ENCODE assay signal across 26 cellular contexts in genomic region chr15:58538901-58539300, GRCh38.
"Had no signal": no experiment of that assay in that cellular context is flagged by ENCODE, and none has a peak within 500 bp of the region (broad histone marks: within the 10 kb centered on the region; RNA-seq: fewer than 3 reads in every experiment).

No MANE protein-coding gene starts in this region.

- H3K4me2 ChIP-seq: neural progenitor cell had no signal

- DNase-seq: natural killer cell; occipital lobe; ovary; posterior cingulate gyrus; psoas muscle; right cardiac atrium; right lobe of liver; sigmoid colon; stimulated activated CD4-positive, alpha-beta T cell treated with anti-CD3 and anti-CD28 coated beads, Interleukin-15, amount 100 ng/mL, for 24 hours; stimulated activated CD4-positive, alpha-beta T cell treated with anti-CD3 and anti-CD28 coated beads, Interleukin-2, amount 100 ng/mL, for 24 hours; stimulated activated CD4-positive, alpha-beta T cell treated with anti-CD3 and anti-CD28 coated beads, Interleukin-2, amount 100 ng/mL, for 48 hours; stimulated activated CD4-positive, alpha-beta T cell treated with anti-CD3 and anti-CD28 coated beads, Interleukin-4, amount 100 ng/mL, for 24 hours; stimulated activated naive CD4-positive, alpha-beta T cell; stimulated activated naive CD8-positive, alpha-beta T cell treated with anti-CD3 and anti-CD28 coated beads, Interleukin-15, amount 100 ng/mL, for 72 hours; stimulated activated naive CD8-positive, alpha-beta T cell treated with anti-CD3 and anti-CD28 coated beads, Interleukin-15, Interleukin-2, amounts not matched to agents 100 U/mL and 50 U/mL, for 24 hours; substantia nigra; testis; tibial artery; transverse colon; upper lobe of right lung; uterus had no signal

- FAIRE-seq: small intestine had no signal

- H3K4me3 ChIP-seq: neural progenitor cell, ovary, psoas muscle, right lobe of liver, sigmoid colon, suprapubic skin, testis, tibial artery, transverse colon, upper lobe of right lung, uterus had no signal

- H3K36me3 ChIP-seq: neural progenitor cell, ovary, sigmoid colon, suprapubic skin, tibial artery, transverse colon, upper lobe of right lung, uterus had no signal

- H3K4me1 ChIP-seq: neural progenitor cell, parathyroid adenoma, right lobe of liver, sigmoid colon, suprapubic skin, testis, tibial artery, upper lobe of right lung, uterus had no signal

- H3K79me2 ChIP-seq: parathyroid adenoma had no signal

- H3K9me3 ChIP-seq: ovary, psoas muscle, right lobe of liver, sigmoid colon, suprapubic skin, testis, tibial artery, transverse colon, upper lobe of right lung, uterus had no signal

- H3K9ac ChIP-seq: neural progenitor cell, parathyroid adenoma had no signal

- ATAC-seq: natural killer cell; psoas muscle; right cardiac atrium; right lobe of liver; stimulated activated memory B cell treated with anti-CD40 and anti-IgM and Interleukin-4, amounts not matched to agents 10 μg/mL and 1 μg/mL and 100 μg/mL, for 72 hours; stimulated activated naive CD8-positive, alpha-beta T cell treated with anti-CD3 and anti-CD28 coated beads, Interleukin-15, amount 100 ng/mL, for 72 hours; stimulated activated naive CD8-positive, alpha-beta T cell treated with anti-CD3 and anti-CD28 coated beads, Interleukin-15, Interleukin-2, amounts not matched to agents 100 U/mL and 50 U/mL, for 24 hours; upper lobe of right lung had no signal

- H3K27me3 ChIP-seq: neural progenitor cell, ovary, right lobe of liver, sigmoid colon, suprapubic skin, testis, tibial artery, transverse colon, upper lobe of right lung, uterus had no signal

- H2AFZ ChIP-seq: neural progenitor cell, parathyroid adenoma had no signal

- H3K27ac ChIP-seq: ovary, parathyroid adenoma, psoas muscle, right lobe of liver, sigmoid colon, suprapubic skin, testis, tibial artery, transverse colon, upper lobe of right lung, uterus had no signal
